ENCODE assay signal across 21 cellular contexts in the genomic region with DNA sequence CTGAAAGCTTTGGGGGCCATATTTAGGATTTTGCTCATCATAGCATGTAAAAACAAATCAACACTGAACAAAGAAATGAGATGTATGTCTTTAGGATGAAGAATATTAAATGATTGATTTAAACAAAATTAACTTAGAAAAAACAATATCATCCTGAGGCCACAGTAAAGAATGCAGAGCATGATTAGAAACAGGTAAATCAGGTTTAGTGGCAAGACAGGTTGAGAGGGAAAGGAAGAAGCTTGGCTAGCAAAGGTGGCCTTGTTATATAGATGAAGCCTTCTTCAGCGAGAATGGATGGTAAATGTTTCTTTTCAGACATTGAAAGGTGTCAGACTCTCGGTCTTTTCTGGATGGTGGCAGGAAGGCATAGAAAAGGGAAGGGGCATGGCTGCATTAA. TPM values are rescaled to one million over a fixed set of nuclear protein-coding genes. Genes with fewer than 3 reads are reported as not detected.
DNase-seq lines count a peak whose midpoint lies in the region; ATAC-seq, FAIRE-seq and TF ChIP-seq lines count a peak whose summit lies in the region.
"Had no signal": no experiment of that assay in that cellular context is flagged by ENCODE, and none has a peak within 500 bp of the region (broad histone marks: within the 10 kb centered on the region; RNA-seq: fewer than 3 reads in every experiment).

No MANE protein-coding gene starts in this region.

- CTCF ChIA-PET in Caco-2 (lab: Charles Lee), result no interaction called here

- DNase-seq in Caco-2 (no peak), GM12892 (ENCODE audit: insufficient read length) (no peak), epithelial cell of esophagus (ENCODE audit: low read depth) (peak; percentile 38), progenitor cell of endocrine pancreas (ENCODE audit: low spot score, unreplicated experiment) (no peak), CD1c-positive myeloid dendritic cell (ENCODE audit: extremely low spot score) (no peak), AG08395 (ENCODE audit: low spot score) (no peak), ovary (no peak)
- DNase-seq: CD8-positive, alpha-beta T cell; DMS79 treated with DMSO at 0.1 percent for 48 hours; GF-D8; GM23248; KBM-7 had no signal

- TF ChIP-seq EP300 in ovary (IDR thresholded peaks at IDR 0.05), result no peak

- H3K36me3 ChIP-seq in Caco-2 (ENCODE audit: control insufficient read depth, insufficient read depth, low read length) (no peaks in the 10 kb centered on the region), ovary (no peaks in the 10 kb centered on the region)
- H3K36me3 ChIP-seq: BLaER1, HAP-1 had no signal

- H3K27ac Mint-ChIP-seq in Caco-2 (ENCODE audit: unreplicated experiment) (peak overlapping the region; percentile 76), progenitor cell of endocrine pancreas (peak overlapping the region; percentile 85)
- H3K27ac Mint-ChIP-seq: CD8-positive, alpha-beta T cell; IgD-negative memory B cell had no signal

- H3K27me3 ChIP-seq in Caco-2 (replicated peaks; ENCODE audit: control insufficient read depth, insufficient read depth, low read length) (no peaks in the 10 kb centered on the region), ovary (no peaks in the 10 kb centered on the region)

- FAIRE-seq in GM12892 (lab: Jason Lieb, UNC), result peak; percentile 14
- FAIRE-seq: A549, D721Med, HepG2 had no signal

- H3K4me1 Mint-ChIP-seq in Caco-2 (ENCODE audit: low read depth, unreplicated experiment) (no peaks in the 10 kb centered on the region), progenitor cell of endocrine pancreas (ENCODE audit: low read depth) (peaks cover 16% of the 10 kb centered on the region)
- H3K4me1 Mint-ChIP-seq: CD14-positive monocyte, IgD-negative memory B cell had no signal

- ATAC-seq in HG03039 (IDR thresholded peaks at IDR 0.05; ENCODE audit: unreplicated experiment), result no peak
- ATAC-seq: A549; CD8-positive, alpha-beta T cell; HepG2 had no signal

- H3K4me1 ChIP-seq in Caco-2, result peaks cover 30% of the 10 kb centered on the region
- no peaks in the 10 kb centered on the region for H3K4me1 ChIP-seq in ovary (ENCODE audit: insufficient read depth)
- H3K4me1 ChIP-seq: A549, BLaER1, HAP-1 had no signal

- TF ChIP-seq CTCF in Caco-2 (IDR thresholded peaks at IDR 0.05; ENCODE audit: insufficient read depth in 1 of 2, low read depth in 1 of 2, low read length in 1 of 2, severe bottlenecking in 1 of 2, unreplicated experiment in 1 of 2), result no peak
- no peak for TF ChIP-seq CTCF in epithelial cell of esophagus (IDR thresholded peaks at IDR 0.05; ENCODE audit: insufficient read depth, low read depth, low read length, missing control alignments)
- no peak for TF ChIP-seq CTCF in progenitor cell of endocrine pancreas (IDR thresholded peaks at IDR 0.05; ENCODE audit: unreplicated experiment)
- TF ChIP-seq CTCF in ovary (IDR thresholded peaks at IDR 0.05), result no peak

- POLR2A ChIA-PET in Caco-2 (lab: Charles Lee), result no interaction called here

- WGBS in ovary, 3 donors, result 66 to 78% (median 67%) methylated on average over 2 of the region's 2 CpGs

- intact Hi-C loops in Caco-2 (cut with micrococcal nuclease; ENCODE audit: unreplicated experiment) (no loop called here), ovary (cut with DNase I) (loop anchor here in 1 of 4 donors (10.0 kb wide), 1 partner anchor 61 kb away; no protein-coding TSS in a partner anchor)

- H3K9me3 ChIP-seq in Caco-2, result no peaks in the 10 kb centered on the region
- H3K9me3 ChIP-seq in ovary, result no peaks in the 10 kb centered on the region
- H3K9me3 ChIP-seq: A549, BLaER1, HAP-1 had no signal

- H3K4me3 ChIP-seq in Caco-2 (ENCODE audit: low read depth, low read length), result no peak overlapping the region
- no peak overlapping the region for H3K4me3 ChIP-seq in epithelial cell of esophagus (ENCODE audit: low read length)
- no peak overlapping the region for H3K4me3 ChIP-seq in ovary
- H3K4me3 ChIP-seq: A549, BLaER1, GM23248, HAP-1 had no signal

- no TSS peak for BruUV-seq in Caco-2 (replicated peaks; lab: Mats Ljungman, UMichigan)

- H3K9me3 Mint-ChIP-seq in Caco-2 (ENCODE audit: unreplicated experiment), result no peaks in the 10 kb centered on the region
- peaks cover 19% of the 10 kb centered on the region for H3K9me3 Mint-ChIP-seq in progenitor cell of endocrine pancreas (ENCODE audit: low read depth)
- H3K9me3 Mint-ChIP-seq: CD8-positive, alpha-beta T cell had no signal

- H3K27me3 Mint-ChIP-seq in Caco-2 (ENCODE audit: insufficient read depth, unreplicated experiment), result no peaks in the 10 kb centered on the region
- H3K27me3 Mint-ChIP-seq in progenitor cell of endocrine pancreas, result no peaks in the 10 kb centered on the region

- H3K27ac ChIP-seq in ovary, result no peak overlapping the region
- H3K27ac ChIP-seq: 22Rv1, A549, BLaER1, GM23248 had no signal

- H3K4me3 Mint-ChIP-seq in Caco-2 (ENCODE audit: unreplicated experiment) (peak overlapping the region; percentile 28), progenitor cell of endocrine pancreas (ENCODE audit: low read depth) (peak overlapping the region; percentile 14)
- H3K4me3 Mint-ChIP-seq: CD14-positive monocyte; CD8-positive, alpha-beta T cell; IgD-negative memory B cell had no signal

- no peak for TF ChIP-seq POLR2A in GM12892 (IDR thresholded peaks at IDR 0.05; ENCODE audit: low read depth, low read length)
- no peak for TF ChIP-seq POLR2A in ovary (IDR thresholded peaks at IDR 0.05)

- H3K36me3 Mint-ChIP-seq in Caco-2 (ENCODE audit: insufficient read depth, unreplicated experiment) (no peaks in the 10 kb centered on the region), progenitor cell of endocrine pancreas (ENCODE audit: insufficient read depth) (peaks cover 2% of the 10 kb centered on the region)
- H3K36me3 Mint-ChIP-seq: CD14-positive monocyte; CD8-positive, alpha-beta T cell had no signal

RNA-seq across cellular contexts. Expression of gene MAGEB16, which starts 11.9 kb away (rescaled TPM):
- total RNA-seq in Caco-2 (2022), result not detected in 2 replicates
- not detected for polyA plus RNA-seq in GM12892 (2012; ENCODE audit: missing spikeins)
- total RNA-seq in progenitor cell of endocrine pancreas, result not detected in 2 replicates
- total RNA-seq in ovary, result not detected
- under 1 TPM in 1 of 2 donors, not detected in 1; 0.06 TPM for polyA plus RNA-seq in ovary
- total RNA-seq: CD8-positive, alpha-beta T cell; GM23248; HepG2 had no signal
- polyA plus RNA-seq: A549, CD14-positive monocyte, GM23248, HepG2, IgD-negative memory B cell had no signal
